ENCODE assay signal across 8 cellular contexts in genomic region chr1:150067184-150068182, GRCh38.
DNase-seq lines count a peak whose midpoint lies in the region; ATAC-seq lines count a peak whose summit lies in the region.

Gene VPS45 (plus strand): TSS chr1:150067776. CDS start chr1:150067858, 82 bp downstream.

- peak within 1 kb of the TSS; percentile 85 for H3K4me3 ChIP-seq in ACC112 (ENCODE audit: low read depth, low read length)

- peaks cover 22% of the 10 kb centered on the region for H3K79me2 ChIP-seq in ACC112 (ENCODE audit: control insufficient read depth, insufficient read depth, low read length, unreplicated experiment)

- peaks cover 3% of the 10 kb centered on the region; the same call in 1 of the 2 replicates for H3K36me3 ChIP-seq in ACC112 (ENCODE audit: insufficient read depth, low read length)

- peak within 1 kb of the TSS; percentile 97 for H2AFZ ChIP-seq in ACC112 (ENCODE audit: low read length, unreplicated experiment)

- peak within 1 kb of the TSS; percentile 88 for H3K27ac ChIP-seq in ACC112 (ENCODE audit: low read depth, low read length)

- H3K4me1 ChIP-seq in ACC112 (ENCODE audit: control insufficient read depth, insufficient read depth, low read length, unreplicated experiment), result peaks cover 18% of the 10 kb centered on the region

- DNase-seq in NCI-H226, result peak; percentile 92
- DNase-seq in activated CD4-positive, CD25-positive, alpha-beta regulatory T cell (lab: John Stamatoyannopoulos, UW), result peak; percentile 56 to 61 (median 60)
- peak; percentile 75 for DNase-seq in central memory CD4-positive, alpha-beta T cell
- peak; percentile 96 for DNase-seq in islet precursor cell
- DNase-seq in stimulated activated CD4-positive, alpha-beta T cell treated with anti-CD3 and anti-CD28 coated beads, Interleukin-12 subunit alpha, Interleukin-12 subunit beta, amount 100 ng/mL, for 48 hours (ENCODE audit: low read depth in 2 of 3, low spot score in 1 of 3), result peak; percentile 77 to 80 (median 80)

- peak; percentile 95 for ATAC-seq in GM18868 (IDR thresholded peaks at IDR 0.05; ENCODE audit: unreplicated experiment)
- peak; percentile 87 for ATAC-seq in HG03135 (IDR thresholded peaks at IDR 0.05; ENCODE audit: unreplicated experiment)

- no peaks in the 10 kb centered on the region for H3K27me3 ChIP-seq in ACC112 (ENCODE audit: insufficient read depth, low read length)

Comparison
In these comparisons a context has a peak if more than half of its experiments do, and no peak if none do; other contexts are left out.
1. Peak in every context shown above with its lines: DNase-seq, ATAC-seq, H3K4me3 ChIP-seq and H3K27ac ChIP-seq.